In genomic region chr17:42677012-42677857, GRCh38 we compare ENCODE assay signal across 1 cellular context.
TF ChIP-seq lines count a peak whose summit lies in the region.

No MANE protein-coding gene starts in this region.

TF ChIP-seq in K562, 482 proteins besides CTCF, POLR2A, EP300 and RAD21 (continued from another document and continues in another):
- TF ChIP-seq RREB1 (CRISPR knock-in tag; IDR thresholded peaks at IDR 0.05) (no peak), MCM5 (IDR thresholded peaks at IDR 0.05; ENCODE audit: low read depth) (no peak), RBM17 (IDR thresholded peaks at IDR 0.05; ENCODE audit: borderline replicate concordance, low read depth, low read length) (no peak), CHD7 (IDR thresholded peaks at IDR 0.05; ENCODE audit: low read depth, low read length) (no peak), CEBPZ (IDR thresholded peaks at IDR 0.05; ENCODE audit: borderline replicate concordance, low read depth, low read length) (no peak), SRSF1 (IDR thresholded peaks at IDR 0.05; ENCODE audit: low read depth, low read length) (no peak), SAP30 (IDR thresholded peaks at IDR 0.05; ENCODE audit: borderline replicate concordance, insufficient read depth, low read depth, low read length, poor library complexity, severe bottlenecking) (no peak), XRCC5 (IDR thresholded peaks at IDR 0.05; ENCODE audit: low read depth, low read length) (no peak), NCOA6 (IDR thresholded peaks at IDR 0.05) (no peak), ARHGAP35 (IDR thresholded peaks at IDR 0.05; ENCODE audit: partially characterized antibody) (no peak), ZC3H4 (CRISPR knock-in tag; IDR thresholded peaks at IDR 0.05; ENCODE audit: borderline replicate concordance) (no peak), ZBTB43 (CRISPR knock-in tag; IDR thresholded peaks at IDR 0.05) (no peak), SMARCA4 (IDR thresholded peaks at IDR 0.05) (no peak), U2AF2 (optimal IDR thresholded peaks at IDR 0.05; ENCODE audit: low read depth, low read length) (no peak), CTCFL (IDR thresholded peaks at IDR 0.05; ENCODE audit: borderline replicate concordance, insufficient read depth, low read depth, low read length, poor library complexity, severe bottlenecking) (no peak), ARNT (IDR thresholded peaks at IDR 0.05) (0 out of 4 replicates have a peak, but pooled peaks of 1 of the 2 experiments have one; percentile 70), ZNF165 (CRISPR knock-in tag; IDR thresholded peaks at IDR 0.05; ENCODE audit: borderline replicate concordance) (no peak), HDAC3 (IDR thresholded peaks at IDR 0.05; ENCODE audit: borderline replicate concordance, partially characterized antibody) (no peak), USF2 (CRISPR knock-in tag; IDR thresholded peaks at IDR 0.05) (peak; percentile 93), TEAD2 (tag; IDR thresholded peaks at IDR 0.05) (no peak), KDM5B (IDR thresholded peaks at IDR 0.05; ENCODE audit: insufficient replicate concordance, low read depth, low read length) (peak; percentile 46), ZNF778 (CRISPR knock-in tag; IDR thresholded peaks at IDR 0.05) (no peak), HINFP (tag; conservative IDR thresholded peaks at IDR 0.05; ENCODE audit: low read depth) (no peak), NCOA4 (IDR thresholded peaks at IDR 0.05; ENCODE audit: partially characterized antibody) (no peak), KLF6 (CRISPR knock-in tag; IDR thresholded peaks at IDR 0.05; ENCODE audit: borderline replicate concordance) (no peak), NEUROD1 (IDR thresholded peaks at IDR 0.05; ENCODE audit: borderline replicate concordance, low read depth, low read length, partially characterized antibody) (peak; percentile 29)
